Comparison of ENCODE assay signal across 11 cellular contexts in the genomic region with DNA sequence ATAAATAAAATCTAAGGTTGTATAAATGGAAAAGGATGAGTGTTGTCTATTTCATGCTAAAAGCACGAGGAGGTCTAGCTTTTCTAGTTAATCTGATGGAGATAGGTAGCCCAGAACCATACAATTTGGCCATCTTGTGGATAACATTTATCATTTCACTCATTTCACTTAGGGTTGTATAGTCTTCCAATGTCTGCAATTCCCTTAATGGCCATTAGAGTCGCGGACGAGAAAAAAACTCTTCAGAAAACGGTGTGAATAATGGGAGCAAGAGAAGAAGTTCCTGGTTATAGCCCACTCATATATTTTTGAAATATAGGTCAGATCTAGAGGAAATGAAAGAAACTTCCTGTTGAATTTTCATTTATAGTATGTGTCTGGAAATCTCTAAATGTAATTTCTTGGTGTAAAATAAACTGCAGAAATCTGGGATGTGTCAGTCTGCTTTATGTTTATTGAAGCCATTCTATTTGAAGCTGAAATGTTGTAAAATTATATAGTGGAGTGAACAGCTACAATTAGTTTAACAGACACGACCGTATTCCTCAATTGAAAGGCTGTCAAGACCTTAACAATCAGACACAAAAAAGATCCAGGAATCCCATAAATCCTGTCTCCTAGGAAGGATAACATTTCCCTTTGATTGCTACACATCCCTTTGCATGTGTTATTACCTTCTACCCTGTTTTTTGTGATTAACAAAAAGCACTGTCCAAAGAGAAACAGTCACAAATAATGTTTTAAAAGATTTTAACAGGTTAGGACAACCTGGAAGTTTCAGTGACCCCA. TPM values are rescaled to one million over a fixed set of nuclear protein-coding genes. Genes with fewer than 3 reads are reported as not detected.
A peak's percentile ranks its signal among the peaks of the same experiment; 100 is the strongest.
DNase-seq lines count a peak whose midpoint lies in the region; ATAC-seq, FAIRE-seq and TF ChIP-seq lines count a peak whose summit lies in the region.
"Had no signal": no experiment of that assay in that cellular context is flagged by ENCODE, and none has a peak within 500 bp of the region (broad histone marks: within the 10 kb centered on the region; RNA-seq: fewer than 3 reads in every experiment).

No MANE protein-coding gene starts in this region.

- no peaks in the 10 kb centered on the region for H3K36me3 Mint-ChIP-seq in CD14-positive monocyte

- H4K20me1 ChIP-seq in MM.1S (ENCODE audit: insufficient read depth, low read length) (no peaks in the 10 kb centered on the region), GM12878 (ENCODE audit: control insufficient read depth, insufficient read depth) (no peaks in the 10 kb centered on the region)

- TF ChIP-seq POLR2A in GM12878 (IDR thresholded peaks at IDR 0.05; ENCODE audit: low read depth, low read length) (no peak), prostate gland (IDR thresholded peaks at IDR 0.05) (no peak)

- no peaks in the 10 kb centered on the region for H3K9me3 ChIP-seq in MM.1S (replicated peaks; ENCODE audit: insufficient read depth, low read length)
- H3K9me3 ChIP-seq in GM12878 (replicated peaks; ENCODE audit: control insufficient read depth, insufficient read depth, low read length) = no peaks in the 10 kb centered on the region
- no peaks in the 10 kb centered on the region for H3K9me3 ChIP-seq in prostate gland

- TF ChIP-seq CTCF in CD14-positive monocyte (IDR thresholded peaks at IDR 0.05) (peak; percentile 37), MM.1S (IDR thresholded peaks at IDR 0.05; ENCODE audit: low read length) (peak; percentile 52), GM12878 (IDR thresholded peaks at IDR 0.05 in 2 of 3, conservative IDR thresholded peaks at IDR 0.05 in 1 of 3; ENCODE audit: control insufficient read depth in 2 of 3, extremely low read depth in 1 of 3, insufficient read depth in 1 of 3, low read depth in 3 of 3, low read length in 3 of 3) (peak; percentile 19 to 62 (median 24); a peak in 4 of 6 replicates), prostate gland (IDR thresholded peaks at IDR 0.05) (no peak)

- TF ChIP-seq RAD21 in GM12878 (IDR thresholded peaks at IDR 0.05; ENCODE audit: insufficient read depth, low read depth, low read length) = no peak

- H3K4me3 ChIP-seq in MM.1S (ENCODE audit: low read length) = no peak overlapping the region
- H3K4me3 ChIP-seq in GM12878 = no peak overlapping the region
- no peak overlapping the region for H3K4me3 ChIP-seq in mesendoderm (ENCODE audit: low read length)
- no peak overlapping the region for H3K4me3 ChIP-seq in prostate gland

- in situ Hi-C loops in GM12878 (cut with MboI) = no loop called here

- H2AFZ ChIP-seq in MM.1S (ENCODE audit: low read length) (no peak overlapping the region), GM12878 (ENCODE audit: control insufficient read depth, low read depth, low read length) (no peak overlapping the region)

- TF ChIP-seq EP300 in GM12878 (IDR thresholded peaks at IDR 0.05; ENCODE audit: borderline replicate concordance in 1 of 2, control insufficient read depth in 1 of 2, low read depth in 2 of 2, low read length in 2 of 2) = no peak

- H3K23ac ChIP-seq in mesendoderm (ENCODE audit: low read length) = no peak overlapping the region

- POLR2A ChIA-PET in GM12878 (lab: Charles Lee) = no interaction called here

- 54% methylated on average over 7 of the region's 7 CpGs for WGBS in GM12878 (ENCODE audit: insufficient coverage, insufficient replicate concordance, low lambda C conversion rate, missing lambda C conversion rate)
- no CpG with 5 or more reads among the region's 7 CpGs for WGBS in mesendoderm (ENCODE audit: extremely low coverage, insufficient coverage, low lambda C conversion rate)
- 49% methylated on average over 7 of the region's 7 CpGs for WGBS in prostate gland

- H3K4me3 Mint-ChIP-seq in CD14-positive monocyte = no peak overlapping the region

- no peaks in the 10 kb centered on the region for H3K9me2 ChIP-seq in MM.1S (replicated peaks; ENCODE audit: insufficient read depth, low read length)

- H3F3A ChIP-seq in MM.1S (ENCODE audit: insufficient read depth, low read length) = no peaks in the 10 kb centered on the region

- no peak overlapping the region for H2BK15ac ChIP-seq in mesendoderm (replicated peaks; ENCODE audit: low read depth)

- H3K36me3 ChIP-seq in MM.1S (replicated peaks; ENCODE audit: insufficient read depth, low read length) (no peaks in the 10 kb centered on the region), GM12878 (ENCODE audit: control insufficient read depth in 2 of 2, insufficient read depth in 2 of 2, low read length in 1 of 2) (no peaks in the 10 kb centered on the region), mesendoderm (ENCODE audit: control insufficient read depth, insufficient read depth, low read length) (no peaks in the 10 kb centered on the region), prostate gland (no peaks in the 10 kb centered on the region)

- H2BK5ac ChIP-seq in mesendoderm (ENCODE audit: low read length) = no peak overlapping the region

- no peak overlapping the region for H3K4ac ChIP-seq in mesendoderm (ENCODE audit: low read depth, low read length)

- no peak overlapping the region for H2BK120ac ChIP-seq in mesendoderm (ENCODE audit: low read depth, low read length)

- H3K4me2 ChIP-seq in MM.1S (ENCODE audit: low read depth, low read length) (no peak overlapping the region), GM12878 (ENCODE audit: control insufficient read depth, insufficient read depth) (no peak overlapping the region), mesendoderm (ENCODE audit: low read length) (no peak overlapping the region)

- intact Hi-C loops in CD14-positive monocyte (cut with micrococcal nuclease) = no loop called here
- intact Hi-C loops in GM12878 (cut with micrococcal nuclease; ENCODE audit: unreplicated experiment) = no loop called here
- intact Hi-C loops in prostate gland (cut with DNase I) = no loop called here

- peaks cover 1 to 2% (median 2%) of the 10 kb centered on the region in 3 donors for H3K27me3 Mint-ChIP-seq in CD14-positive monocyte (ENCODE audit: low read depth in 3 of 3)

- no peaks in the 10 kb centered on the region for H3K4me1 Mint-ChIP-seq in CD14-positive monocyte

- no peaks in the 10 kb centered on the region for H3K9me3 Mint-ChIP-seq in CD14-positive monocyte

- H3K27me3 ChIP-seq in MM.1S (replicated peaks; ENCODE audit: insufficient read depth, low read length) (no peaks in the 10 kb centered on the region), GM12878 (replicated peaks in 1 of 2; ENCODE audit: control insufficient read depth in 2 of 2, insufficient read depth in 2 of 2, low read length in 1 of 2) (no peaks in the 10 kb centered on the region; a peak in 2 of 4 replicates), mesendoderm (ENCODE audit: insufficient read depth, low read length, poor library complexity) (no peaks in the 10 kb centered on the region), prostate gland (replicated peaks; ENCODE audit: insufficient read depth) (no peaks in the 10 kb centered on the region)

- no peak overlapping the region for H4K8ac ChIP-seq in mesendoderm (ENCODE audit: low read depth, low read length)

- SMC1A ChIA-PET in GM12878 (lab: Charles Lee; ENCODE audit: uncharacterized antibody, unreplicated experiment) = no interaction called here

- no peak overlapping the region for H3K27ac Mint-ChIP-seq in CD14-positive monocyte

- H2AK5ac ChIP-seq in mesendoderm (ENCODE audit: low read length) = no peak overlapping the region

- peak; percentile 81 for ATAC-seq in GM12878
- ATAC-seq in GM19324 (IDR thresholded peaks at IDR 0.05; ENCODE audit: low FRiP score, unreplicated experiment) = no peak
- no peak for ATAC-seq in GM21825 (IDR thresholded peaks at IDR 0.05; ENCODE audit: unreplicated experiment)

- H3K79me1 ChIP-seq in mesendoderm (ENCODE audit: low read length) = no peaks in the 10 kb centered on the region

- no peak overlapping the region for H3K56ac ChIP-seq in mesendoderm (ENCODE audit: low read length)

- BruUV-seq in GM12878 (replicated peaks; lab: Mats Ljungman, UMichigan) = no TSS peak

- CTCF ChIA-PET in GM12878 (lab: Yijun Ruan, JAX) = interaction anchor here (0.7 to 3.6 kb wide), 3 partner anchors 14 to 961 kb away, joined by 3 to 19 read pairs (median 6); no protein-coding TSS in a partner anchor

- H3K4me1 ChIP-seq in MM.1S (ENCODE audit: low read length) (no peaks in the 10 kb centered on the region), GM12878 (ENCODE audit: control insufficient read depth, insufficient read depth, low read length) (no peaks in the 10 kb centered on the region), mesendoderm (ENCODE audit: control insufficient read depth, low read depth, low read length) (no peaks in the 10 kb centered on the region), prostate gland (replicated peaks) (no peaks in the 10 kb centered on the region)

- FAIRE-seq in GM12878 (lab: Jason Lieb, UNC) = no peak

- DNase-seq in CD14-positive monocyte (ENCODE audit: low spot score) (no peak), MM.1S (peak; percentile 36), GM12878 (ENCODE audit: low read depth, low spot score) (no peak), mesendoderm (peak; percentile 57), NCI-H510A treated with DMSO at 0.1 percent for 48 hours (lab: John Stamatoyannopoulos, UW) (no peak), prostate gland (ENCODE audit: low spot score) (no peak)
- DNase-seq: activated naive CD4-positive, alpha-beta T cell treated with anti-CD3 and anti-CD28 coated beads, Interleukin-2, amount 50 U/mL, for 16 hours; GF-D8; NCI-H446 had no signal

- no peak overlapping the region for H3K18ac ChIP-seq in mesendoderm (ENCODE audit: low read length)

- no peaks in the 10 kb centered on the region for H3K79me2 ChIP-seq in MM.1S (ENCODE audit: low read length)
- no peaks in the 10 kb centered on the region for H3K79me2 ChIP-seq in GM12878 (ENCODE audit: control insufficient read depth, insufficient read depth, low read length)
- H3K79me2 ChIP-seq in mesendoderm (ENCODE audit: control insufficient read depth, insufficient read depth, low read length) = no peaks in the 10 kb centered on the region

- H4K5ac ChIP-seq in mesendoderm (ENCODE audit: low read length) = no peak overlapping the region

- RAD21 ChIA-PET in GM12878 (lab: Charles Lee; ENCODE audit: unreplicated experiment) = no interaction called here

- H3K27ac ChIP-seq in MM.1S (ENCODE audit: low read length) (no peak overlapping the region), GM12878 (ENCODE audit: control insufficient read depth, insufficient read depth) (no peak overlapping the region), mesendoderm (ENCODE audit: low read depth, low read length) (no peak overlapping the region), prostate gland (no peak overlapping the region)

- H3K9ac ChIP-seq in MM.1S (ENCODE audit: low read length) (no peak overlapping the region), GM12878 (ENCODE audit: control insufficient read depth, insufficient read depth, low read length) (no peak overlapping the region), mesendoderm (ENCODE audit: low read length) (no peak overlapping the region)

RNA-seq across cellular contexts. Expression of a gene that starts 47.7 kb away (rescaled TPM):
- polyA plus RNA-seq in CD14-positive monocyte (100 to 1,000 TPM; 153 to 221 TPM), GM12878 (2011; rRNA removed) (38.4 and 42.8 TPM in 2 replicates), GM12878 (2014; fragmentation: Illumina TruSeq; extraction: Trizol) (36.5 and 56.9 TPM in 2 replicates), GM12878 (2014; fragmentation: Nextera tagmentation; extraction: Ambion mirVana) (10 to 100 TPM; 36.0 to 50.1 TPM), GM12878 (2014; rRNA removed) (29.8 and 30.6 TPM in 2 replicates), GM12878 (2016; fragmentation: Nextera tagmentation; extraction: Ambion mirVana) (10 to 100 TPM; 26.7 to 31.4 TPM)
- total RNA-seq in GM12878 (2013; cell fraction: nucleolus; rRNA removed) = 11.3 and 11.7 TPM in 2 replicates
- total RNA-seq in GM12878 (2014; rRNA removed) (22.3 and 26.5 TPM in 2 replicates), GM12878 (2014; rRNA removed; fragmentation: Illumina TruSeq; extraction: Trizol) (21.7 and 23.0 TPM in 2 replicates), GM12878 (2021) (19.0 and 19.8 TPM in 2 replicates), prostate gland (100 to 1,000 TPM; 101 to 135 TPM)
- 22.8 TPM for polyA plus RNA-seq in GM12878 (2011; ENCODE audit: low read depth)
- 26.5 and 36.6 TPM in 2 replicates for polyA plus RNA-seq in GM12878 (2011; cell fraction: cytosol; rRNA removed)
- 13.5 and 14.8 TPM in 2 replicates for polyA plus RNA-seq in GM12878 (2011; cell fraction: nucleus; rRNA removed)
- polyA plus RNA-seq in GM12878 (2012) = 17.5 and 23.2 TPM in 2 replicates
- polyA minus RNA-seq in GM12878 (2011; rRNA and poly(A)+ RNA removed) = 12.4 and 18.4 TPM in 2 replicates
- polyA minus RNA-seq in GM12878 (2011; cell fraction: cytosol; rRNA and poly(A)+ RNA removed) = 2.8 and 6.2 TPM in 2 replicates
- 10.4 and 14.9 TPM in 2 replicates for polyA minus RNA-seq in GM12878 (2011; cell fraction: nucleus; rRNA and poly(A)+ RNA removed)
- polyA plus RNA-seq in mesendoderm (2013, experiment 1 of 2) = 46.4 TPM
- polyA plus RNA-seq in mesendoderm (2013, experiment 2 of 2) = 43.8 TPM

Comparison
In these comparisons a context has a peak if more than half of its experiments do, and no peak if none do; other contexts are left out.
1. DNase-seq: peak in MM.1S (single experiment) and mesendoderm (single experiment); none in CD14-positive monocyte (single experiment), GM12878 (single experiment), NCI-H510A treated with DMSO at 0.1 percent for 48 hours (single experiment) and prostate gland (single experiment).
2. CTCF ChIP-seq: peak in CD14-positive monocyte (single experiment), MM.1S (single experiment) and GM12878 (3 of 3); none in prostate gland (0 of 4).